ENCODE assay signal across 21 cellular contexts in the genomic region with DNA sequence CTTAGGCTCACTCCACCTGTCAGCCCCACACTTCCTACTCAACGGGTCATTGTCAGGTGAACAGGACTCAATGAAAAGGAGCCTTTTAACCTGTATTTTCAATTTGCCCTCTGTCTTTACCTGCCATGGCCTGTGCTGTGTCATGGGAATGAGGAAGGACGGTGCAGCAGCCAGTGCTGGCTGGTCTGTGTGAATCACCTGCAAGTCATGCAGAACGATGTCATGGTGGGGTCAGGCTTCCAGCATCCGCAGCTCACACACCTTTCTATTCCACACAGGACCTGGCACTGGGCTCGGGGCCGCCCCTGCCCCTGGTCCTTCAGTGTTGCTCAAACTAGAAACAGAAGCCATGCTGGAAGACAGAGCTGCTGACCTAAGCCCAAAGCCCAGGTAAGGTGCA.
DNase-seq lines count a peak whose midpoint lies in the region; ATAC-seq and FAIRE-seq lines count a peak whose summit lies in the region.
"Had no signal": no experiment of that assay in that cellular context is flagged by ENCODE, and none has a peak within 500 bp of the region (broad histone marks: within the 10 kb centered on the region; RNA-seq: fewer than 3 reads in every experiment).

No MANE protein-coding gene starts in this region.

- H3K4me3 ChIP-seq in mesendoderm (ENCODE audit: low read length): no peak overlapping the region
- H3K4me3 ChIP-seq: A549, BLaER1, sigmoid colon had no signal

- no peak overlapping the region for H2BK15ac ChIP-seq in mesendoderm (replicated peaks; ENCODE audit: low read depth)

- H3K36me3 ChIP-seq in mesendoderm (ENCODE audit: control insufficient read depth, insufficient read depth, low read length): no peaks in the 10 kb centered on the region
- H3K36me3 ChIP-seq: BLaER1, sigmoid colon had no signal

- H3K4ac ChIP-seq in mesendoderm (ENCODE audit: low read depth, low read length): no peak overlapping the region

- H4K8ac ChIP-seq in mesendoderm (ENCODE audit: low read depth, low read length): no peak overlapping the region

- no CpG with 5 or more reads among the region's 6 CpGs for WGBS in mesendoderm (ENCODE audit: extremely low coverage, insufficient coverage, low lambda C conversion rate)

- no peak overlapping the region for H4K5ac ChIP-seq in mesendoderm (ENCODE audit: low read length)

- no peak overlapping the region for H2AK5ac ChIP-seq in mesendoderm (ENCODE audit: low read length)

- H3K4me1 ChIP-seq in mesendoderm (ENCODE audit: control insufficient read depth, low read depth, low read length): no peaks in the 10 kb centered on the region
- H3K4me1 ChIP-seq: BLaER1 had no signal

- H3K56ac ChIP-seq in mesendoderm (ENCODE audit: low read length): no peak overlapping the region

- H3K27me3 ChIP-seq in mesendoderm (ENCODE audit: insufficient read depth, low read length, poor library complexity): no peaks in the 10 kb centered on the region
- H3K27me3 ChIP-seq: BLaER1, sigmoid colon had no signal

- H3K9ac ChIP-seq in mesendoderm (ENCODE audit: low read length): no peak overlapping the region
- H3K9ac ChIP-seq: BLaER1 had no signal

- no peak overlapping the region for H3K18ac ChIP-seq in mesendoderm (ENCODE audit: low read length)

- FAIRE-seq in RCC 7860 (lab: Jason Lieb, UNC): peak; percentile 84
- FAIRE-seq: A549, HTR-8/SVneo had no signal

- no peak overlapping the region for H3K27ac ChIP-seq in mesendoderm (ENCODE audit: low read depth, low read length)
- H3K27ac ChIP-seq: A549, BLaER1, sigmoid colon, VCaP had no signal

- H3K79me1 ChIP-seq in mesendoderm (ENCODE audit: low read length): no peaks in the 10 kb centered on the region

- DNase-seq in Daoy (ENCODE audit: low read depth) (peak; percentile 73), RCC 7860 (ENCODE audit: low spot score) (peak; percentile 88), mesendoderm (peak; percentile 25), amygdala (lab: John Stamatoyannopoulos, UW) (no peak), OCI-M1 (lab: John Stamatoyannopoulos, UW) (no peak), NCI-H2171 treated with DMSO at 0.1 percent for 48 hours (lab: John Stamatoyannopoulos, UW) (no peak), NOMO-1 (lab: John Stamatoyannopoulos, UW; ENCODE audit: unreplicated experiment in 2 of 2) (no peak)
- DNase-seq: activated CD4-positive, alpha-beta T cell treated with anti-CD3 and anti-CD28 coated beads, Interleukin-2, amount 50 U/mL, for 1 hour; HCEC 1CT; left ventricle myocardium superior; NCI-H1092; NCI-H1930; nephron progenitor cell; sigmoid colon; stimulated activated CD8-positive, alpha-beta memory T cell treated with anti-CD3 and anti-CD28 coated beads, Interleukin-4, amount 100 ng/mL, for 48 hours had no signal

- no peak overlapping the region for H2BK120ac ChIP-seq in mesendoderm (ENCODE audit: low read depth, low read length)

- H3K23ac ChIP-seq in mesendoderm (ENCODE audit: low read length): no peak overlapping the region

- H3K4me2 ChIP-seq in mesendoderm (ENCODE audit: low read length): no peak overlapping the region
- H3K4me2 ChIP-seq: A549, BLaER1 had no signal

- peak; percentile 97 for ATAC-seq in esophagus mucosa
- ATAC-seq: A549; activated naive CD4-positive, alpha-beta T cell treated with anti-CD3 and anti-CD28 coated beads, Interleukin-2, amount 50 U/mL, for 72 hours; left ventricle myocardium superior had no signal

- H2BK5ac ChIP-seq in mesendoderm (ENCODE audit: low read length): no peak overlapping the region

- H3K79me2 ChIP-seq in mesendoderm (ENCODE audit: control insufficient read depth, insufficient read depth, low read length): no peaks in the 10 kb centered on the region

Comparison
In these comparisons a context has a peak if more than half of its experiments do, and no peak if none do; other contexts are left out.
1. DNase-seq: peak in Daoy (single experiment), RCC 7860 (single experiment) and mesendoderm (single experiment); none in amygdala (0 of 56), OCI-M1 (single experiment), NCI-H2171 treated with DMSO at 0.1 percent for 48 hours (single experiment) and NOMO-1 (0 of 2).